ENCODE assay signal across 11 cellular contexts in the genomic region with DNA sequence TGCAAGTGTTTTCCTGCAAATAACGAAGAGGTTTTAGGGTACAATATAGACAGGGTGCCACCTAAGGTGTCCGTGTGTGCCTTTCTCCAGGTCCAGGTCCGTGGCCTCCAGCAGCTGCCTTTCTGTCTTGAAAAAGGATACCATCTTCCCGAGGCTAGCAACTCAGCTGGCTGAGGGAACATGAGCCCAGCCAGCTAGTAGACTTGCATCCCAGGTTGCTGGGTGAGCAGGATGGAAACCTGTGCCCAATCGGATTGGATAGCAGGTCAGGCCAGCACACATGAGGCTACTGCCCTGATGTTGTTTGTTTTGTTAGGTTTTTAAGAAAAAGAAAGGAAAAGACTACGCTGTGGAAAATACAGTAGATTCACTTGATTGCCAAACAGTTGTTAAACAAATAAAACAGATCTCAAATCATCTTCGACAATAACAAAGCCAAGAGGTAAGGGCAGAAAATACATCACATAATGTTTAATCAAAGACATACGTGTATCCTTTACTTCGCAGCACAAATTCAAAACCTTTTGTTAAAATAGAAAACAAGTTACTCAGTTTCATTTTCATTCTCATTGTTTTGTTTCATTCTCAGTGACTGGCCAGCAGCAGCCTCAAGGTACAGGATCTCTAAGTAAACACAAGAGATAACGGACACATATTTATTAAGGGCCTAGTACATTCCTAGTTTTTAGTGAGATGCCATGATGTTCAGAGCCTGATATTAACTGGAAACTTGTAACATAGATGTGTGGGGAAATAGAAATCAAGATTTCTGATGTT.
DNase-seq lines count a peak whose midpoint lies in the region; ATAC-seq, FAIRE-seq and TF ChIP-seq lines count a peak whose summit lies in the region.
"Had no signal": no experiment of that assay in that cellular context is flagged by ENCODE, and none has a peak within 500 bp of the region (broad histone marks: within the 10 kb centered on the region; RNA-seq: fewer than 3 reads in every experiment).

No MANE protein-coding gene starts in this region.

- 26% methylated on average over 10 of the region's 10 CpGs for WGBS in A549 (ENCODE audit: missing lambda C conversion rate)

- no peak overlapping the region for H3K27ac ChIP-seq in A549

- TF ChIP-seq POLR2A in A549 (IDR thresholded peaks at IDR 0.05; ENCODE audit: low read length) = no peak

- H3K4me3 ChIP-seq in A549 (no peak overlapping the region), HAP-1 (no peak overlapping the region)

- H3K36me3 Mint-ChIP-seq in immature natural killer cell = no peaks in the 10 kb centered on the region

- H3K4me2 ChIP-seq in A549 = peak overlapping the region; percentile 44

- H3K9me3 ChIP-seq in A549 = no peaks in the 10 kb centered on the region
- H3K9me3 ChIP-seq in HAP-1 = no peaks in the 10 kb centered on the region
- H3K9me3 ChIP-seq: transverse colon had no signal

- no peak for TF ChIP-seq EP300 in A549 (IDR thresholded peaks at IDR 0.05)

- in situ Hi-C loops in HAP-1 (cut with MboI; ENCODE audit: low sequenced_read_pairs) = no loop called here

- peak overlapping the region; percentile 54 to 81 (median 66) for H3K4me3 Mint-ChIP-seq in immature natural killer cell

- CTCF ChIA-PET in A549 (lab: Yijun Ruan, JAX) = no interaction called here

- H3K36me3 ChIP-seq in HAP-1 (replicated peaks) = no peaks in the 10 kb centered on the region
- H3K36me3 ChIP-seq: transverse colon had no signal

- no peak for TF ChIP-seq RAD21 in A549 (conservative IDR thresholded peaks at IDR 0.05 in 1 of 2, IDR thresholded peaks at IDR 0.05 in 1 of 2)

- H3K4me1 ChIP-seq in A549 = no peaks in the 10 kb centered on the region
- H3K4me1 ChIP-seq in HAP-1 = no peaks in the 10 kb centered on the region
- H3K4me1 ChIP-seq: transverse colon had no signal

- TF ChIP-seq CTCF in A549 (IDR thresholded peaks at IDR 0.05) = no peak

- peak in 1 of 2 experiments; percentile 57; a peak in 2 of 6 replicates for ATAC-seq in A549
- ATAC-seq in GM19025 (IDR thresholded peaks at IDR 0.05; ENCODE audit: low read depth, unreplicated experiment) = peak; percentile 56
- ATAC-seq: HCT116 had no signal

- peak overlapping the region in 4 of 6 donors; percentile 31 to 78 (median 66) for H3K27ac Mint-ChIP-seq in immature natural killer cell

- peaks cover 6 to 13% (median 12%) of the 10 kb centered on the region in 3 donors for H3K27me3 Mint-ChIP-seq in immature natural killer cell (ENCODE audit: low read depth in 3 of 3)

- H3K27me3 ChIP-seq in HAP-1 (ENCODE audit: low read depth) = no peaks in the 10 kb centered on the region
- H3K27me3 ChIP-seq: transverse colon had no signal

- DNase-seq in A549 (ENCODE audit: low read depth in 1 of 2, low spot score in 1 of 2) = no peak
- peak; percentile 25 for DNase-seq in RPMI7951 (ENCODE audit: low read depth)
- peak in 1 of 3 donors; percentile 1 for DNase-seq in immature natural killer cell
- DNase-seq in stimulated activated CD4-positive, alpha-beta T cell treated with anti-CD3 and anti-CD28 coated beads, Interleukin-15, amount 100 ng/mL, for 24 hours = no peak
- DNase-seq in NCI-H510A (lab: John Stamatoyannopoulos, UW) = no peak
- no peak for DNase-seq in NOMO-1 (lab: John Stamatoyannopoulos, UW; ENCODE audit: unreplicated experiment in 2 of 2)
- DNase-seq in HAP-1 (ENCODE audit: low spot score in 2 of 2) = no peak
- DNase-seq: NCI-H2081, transverse colon had no signal

- POLR2A ChIA-PET in A549 (lab: Yijun Ruan, JAX) = no interaction called here

- no peak for FAIRE-seq in A549 (lab: Jason Lieb, UNC)

- H3K4me1 Mint-ChIP-seq in immature natural killer cell = peaks cover 9 to 12% of the 10 kb centered on the region in 2 donors

- peaks cover 0 to 5% (median 0%) of the 10 kb centered on the region in 6 donors for H3K9me3 Mint-ChIP-seq in immature natural killer cell

TF ChIP-seq in A549, 52 proteins besides CTCF, POLR2A, EP300 and RAD21 (continues in another document):
- TF ChIP-seq TP53 (CRISPR knock-in tag; IDR thresholded peaks at IDR 0.05) = no peak
- TF ChIP-seq, protein P1, sequence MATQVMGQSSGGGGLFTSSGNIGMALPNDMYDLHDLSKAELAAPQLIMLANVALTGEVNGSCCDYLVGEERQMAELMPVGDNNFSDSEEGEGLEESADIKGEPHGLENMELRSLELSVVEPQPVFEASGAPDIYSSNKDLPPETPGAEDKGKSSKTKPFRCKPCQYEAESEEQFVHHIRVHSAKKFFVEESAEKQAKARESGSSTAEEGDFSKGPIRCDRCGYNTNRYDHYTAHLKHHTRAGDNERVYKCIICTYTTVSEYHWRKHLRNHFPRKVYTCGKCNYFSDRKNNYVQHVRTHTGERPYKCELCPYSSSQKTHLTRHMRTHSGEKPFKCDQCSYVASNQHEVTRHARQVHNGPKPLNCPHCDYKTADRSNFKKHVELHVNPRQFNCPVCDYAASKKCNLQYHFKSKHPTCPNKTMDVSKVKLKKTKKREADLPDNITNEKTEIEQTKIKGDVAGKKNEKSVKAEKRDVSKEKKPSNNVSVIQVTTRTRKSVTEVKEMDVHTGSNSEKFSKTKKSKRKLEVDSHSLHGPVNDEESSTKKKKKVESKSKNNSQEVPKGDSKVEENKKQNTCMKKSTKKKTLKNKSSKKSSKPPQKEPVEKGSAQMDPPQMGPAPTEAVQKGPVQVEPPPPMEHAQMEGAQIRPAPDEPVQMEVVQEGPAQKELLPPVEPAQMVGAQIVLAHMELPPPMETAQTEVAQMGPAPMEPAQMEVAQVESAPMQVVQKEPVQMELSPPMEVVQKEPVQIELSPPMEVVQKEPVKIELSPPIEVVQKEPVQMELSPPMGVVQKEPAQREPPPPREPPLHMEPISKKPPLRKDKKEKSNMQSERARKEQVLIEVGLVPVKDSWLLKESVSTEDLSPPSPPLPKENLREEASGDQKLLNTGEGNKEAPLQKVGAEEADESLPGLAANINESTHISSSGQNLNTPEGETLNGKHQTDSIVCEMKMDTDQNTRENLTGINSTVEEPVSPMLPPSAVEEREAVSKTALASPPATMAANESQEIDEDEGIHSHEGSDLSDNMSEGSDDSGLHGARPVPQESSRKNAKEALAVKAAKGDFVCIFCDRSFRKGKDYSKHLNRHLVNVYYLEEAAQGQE (IDR thresholded peaks at IDR 0.05) = no peak
- TF ChIP-seq ATOH8 (CRISPR knock-in tag; IDR thresholded peaks at IDR 0.05; ENCODE audit: low read depth) = no peak
- no peak for TF ChIP-seq CEBPB (IDR thresholded peaks at IDR 0.05)
- TF ChIP-seq ZNF302 (CRISPR knock-in tag; IDR thresholded peaks at IDR 0.05) = no peak
- TF ChIP-seq USF2 (IDR thresholded peaks at IDR 0.05) = no peak
- no peak for TF ChIP-seq KDM5A (IDR thresholded peaks at IDR 0.05)
- no peak for TF ChIP-seq BCL3 (IDR thresholded peaks at IDR 0.05)
- no peak for TF ChIP-seq MAX (IDR thresholded peaks at IDR 0.05)
- TF ChIP-seq NPAS2 (CRISPR knock-in tag; IDR thresholded peaks at IDR 0.05; ENCODE audit: borderline replicate concordance) = no peak
- TF ChIP-seq HOXB13 (CRISPR knock-in tag; IDR thresholded peaks at IDR 0.05; ENCODE audit: low read depth) = no peak
- TF ChIP-seq ZFP36 (IDR thresholded peaks at IDR 0.05; ENCODE audit: borderline replicate concordance, partially characterized antibody) = no peak
- no peak for TF ChIP-seq HMGXB4 (CRISPR knock-in tag; IDR thresholded peaks at IDR 0.05; ENCODE audit: borderline replicate concordance)
- TF ChIP-seq RARB (CRISPR knock-in tag; IDR thresholded peaks at IDR 0.05) = no peak
- TF ChIP-seq HOXB5 (CRISPR knock-in tag; IDR thresholded peaks at IDR 0.05) = no peak
- no peak for TF ChIP-seq EHMT2 (IDR thresholded peaks at IDR 0.05; ENCODE audit: low read depth)
- TF ChIP-seq CHD4 (IDR thresholded peaks at IDR 0.05; ENCODE audit: borderline replicate concordance) = no peak
- TF ChIP-seq EHF (CRISPR knock-in tag; IDR thresholded peaks at IDR 0.05) = no peak
